Comparison of ENCODE assay signal across 19 cellular contexts in the genomic region with DNA sequence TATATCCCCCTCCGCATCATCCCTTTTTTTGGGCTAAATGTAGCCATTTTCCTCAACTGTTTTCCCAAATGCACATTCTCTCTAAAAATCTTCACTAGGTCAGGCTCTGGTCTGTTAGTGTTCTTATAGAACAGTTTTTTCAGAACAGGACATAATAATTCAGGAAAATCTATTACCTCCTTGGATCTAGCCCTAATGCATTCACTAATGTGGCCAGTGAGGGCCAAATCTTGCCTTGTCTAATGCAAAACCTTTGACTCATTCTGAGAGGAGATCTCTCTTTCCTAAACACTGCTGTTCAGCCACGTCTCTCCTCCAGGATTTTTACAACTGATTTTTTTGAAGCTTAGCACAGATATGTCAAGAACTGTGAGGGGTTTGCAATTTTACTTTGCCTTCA. TPM values are rescaled to one million over a fixed set of nuclear protein-coding genes. Genes with fewer than 3 reads are reported as not detected.
DNase-seq lines count a peak whose midpoint lies in the region; ATAC-seq and TF ChIP-seq lines count a peak whose summit lies in the region.
"Had no signal": no experiment of that assay in that cellular context is flagged by ENCODE, and none has a peak within 500 bp of the region (broad histone marks: within the 10 kb centered on the region; RNA-seq: fewer than 3 reads in every experiment).

No MANE protein-coding gene starts in this region.

- TF ChIP-seq CTCF in esophagus muscularis mucosa (IDR thresholded peaks at IDR 0.05) (no peak), osteocyte (IDR thresholded peaks at IDR 0.05) (no peak), type B pancreatic cell (conservative IDR thresholded peaks at IDR 0.05) (no peak), PC-9 (conservative IDR thresholded peaks at IDR 0.05) (no peak), body of pancreas (IDR thresholded peaks at IDR 0.05) (no peak)

- no peaks in the 10 kb centered on the region for H3K27me3 ChIP-seq in esophagus muscularis mucosa
- peaks cover 24% of the 10 kb centered on the region for H3K27me3 ChIP-seq in PC-9 (ENCODE audit: insufficient read depth, low read depth)
- H3K27me3 ChIP-seq in body of pancreas, result no peaks in the 10 kb centered on the region
- H3K27me3 ChIP-seq: neutrophil had no signal

- intact Hi-C loops in esophagus muscularis mucosa (cut with DNase I), result no loop called here
- intact Hi-C loops in PC-9 (cut with micrococcal nuclease; ENCODE audit: unreplicated experiment), result loop anchor here (5.0 kb wide), 1 partner anchor 223 kb away; no protein-coding TSS in a partner anchor
- intact Hi-C loops in body of pancreas (cut with DNase I), result no loop called here

- H3K9me3 Mint-ChIP-seq in osteocyte (ENCODE audit: unreplicated experiment) (no peaks in the 10 kb centered on the region), type B pancreatic cell (no peaks in the 10 kb centered on the region)
- H3K9me3 Mint-ChIP-seq: CD4-positive, alpha-beta T cell; stimulated activated naive CD8-positive, alpha-beta T cell treated with anti-CD3 and anti-CD28 coated beads, Interleukin-15, amount 100 ng/mL, for 72 hours; T-helper 1 cell treated with Interleukin-12 subunit alpha and Interleukin-12 subunit beta and Interleukin-4 antibody, amounts not matched to agents 30 μg/mL and 1 μg/mL, for 36 hours had no signal

- H3K27ac Mint-ChIP-seq in osteocyte (ENCODE audit: unreplicated experiment), result peak overlapping the region; percentile 91
- H3K27ac Mint-ChIP-seq in type B pancreatic cell, result peak overlapping the region; percentile 42
- H3K27ac Mint-ChIP-seq: CD4-positive, alpha-beta T cell; stimulated activated naive CD8-positive, alpha-beta T cell treated with anti-CD3 and anti-CD28 coated beads, Interleukin-15, amount 100 ng/mL, for 72 hours; T-helper 1 cell treated with Interleukin-12 subunit alpha and Interleukin-12 subunit beta and Interleukin-4 antibody, amounts not matched to agents 30 μg/mL and 1 μg/mL, for 36 hours had no signal

- H3K9me2 ChIP-seq in PC-9 (ENCODE audit: insufficient read depth), result no peaks in the 10 kb centered on the region

- BruUV-seq in PC-9 (replicated peaks; lab: Mats Ljungman, UMichigan), result no TSS peak

- ATAC-seq in body of pancreas, result no peak
- ATAC-seq in GM19395 (IDR thresholded peaks at IDR 0.05; ENCODE audit: unreplicated experiment), result no peak
- ATAC-seq: HepG2; stimulated activated naive CD8-positive, alpha-beta T cell treated with anti-CD3 and anti-CD28 coated beads, Interleukin-15, amount 100 ng/mL, for 72 hours had no signal

- H3K4me3 ChIP-seq in esophagus muscularis mucosa (no peak overlapping the region), PC-9 (no peak overlapping the region), body of pancreas (no peak overlapping the region)
- H3K4me3 ChIP-seq: psoas muscle, skin epidermis had no signal

- H3K4me1 Mint-ChIP-seq in osteocyte (ENCODE audit: unreplicated experiment) (peaks cover 52% of the 10 kb centered on the region), type B pancreatic cell (ENCODE audit: unreplicated experiment) (peaks cover 47% of the 10 kb centered on the region)
- H3K4me1 Mint-ChIP-seq: stimulated activated naive CD8-positive, alpha-beta T cell treated with anti-CD3 and anti-CD28 coated beads, Interleukin-15, amount 100 ng/mL, for 72 hours had no signal

- H3K9me3 ChIP-seq in esophagus muscularis mucosa (no peaks in the 10 kb centered on the region), PC-9 (ENCODE audit: insufficient read depth, low read depth) (no peaks in the 10 kb centered on the region), body of pancreas (no peaks in the 10 kb centered on the region)
- H3K9me3 ChIP-seq: neutrophil, psoas muscle had no signal

- H3K27ac ChIP-seq in angular gyrus (ENCODE audit: low read depth, low read length), result peak overlapping the region; percentile 71
- H3K27ac ChIP-seq in esophagus muscularis mucosa (replicated peaks in 1 of 4), result peak overlapping the region; percentile 80 to 88 (median 84)
- H3K27ac ChIP-seq in PC-9, result no peak overlapping the region
- H3K27ac ChIP-seq in body of pancreas, result no peak overlapping the region
- H3K27ac ChIP-seq: neutrophil, psoas muscle had no signal

- H3F3A ChIP-seq in PC-9 (ENCODE audit: insufficient read depth, low read depth), result no peaks in the 10 kb centered on the region

- H3K36me3 Mint-ChIP-seq in osteocyte (ENCODE audit: unreplicated experiment), result peaks cover 11% of the 10 kb centered on the region
- H3K36me3 Mint-ChIP-seq in type B pancreatic cell, result peaks cover 10% of the 10 kb centered on the region

- no peak for DNase-seq in esophagus muscularis mucosa (ENCODE audit: extremely low spot score)
- DNase-seq in osteocyte (ENCODE audit: extremely low spot score, unreplicated experiment), result peak; percentile 1
- no peak for DNase-seq in type B pancreatic cell (ENCODE audit: extremely low spot score, unreplicated experiment)
- DNase-seq in PC-9, result no peak
- no peak for DNase-seq in body of pancreas
- DNase-seq in erythroblast (lab: John Stamatoyannopoulos, UW), result no peak
- DNase-seq: activated CD4-positive, alpha-beta T cell treated with anti-CD3 and anti-CD28 coated beads, Interleukin-2, amount 50 U/mL, for 4 hours; activated naive CD4-positive, alpha-beta T cell treated with anti-CD3 and anti-CD28 coated beads, Interleukin-2, amount 50 U/mL, for 16 hours; CD4-positive, alpha-beta T cell; central memory CD4-positive, alpha-beta T cell; NCI-H2107; stimulated activated naive CD8-positive, alpha-beta T cell treated with anti-CD3 and anti-CD28 coated beads, Interleukin-15, amount 100 ng/mL, for 72 hours had no signal

- H3K4me2 ChIP-seq in PC-9, result no peak overlapping the region

- TF ChIP-seq POLR2A in esophagus muscularis mucosa (IDR thresholded peaks at IDR 0.05; ENCODE audit: low read depth) (no peak), body of pancreas (IDR thresholded peaks at IDR 0.05) (no peak), erythroblast (IDR thresholded peaks at IDR 0.05; ENCODE audit: low read length) (no peak)

- H3K4me3 Mint-ChIP-seq in osteocyte (ENCODE audit: unreplicated experiment) (no peak overlapping the region), type B pancreatic cell (no peak overlapping the region)
- H3K4me3 Mint-ChIP-seq: CD4-positive, alpha-beta T cell; stimulated activated naive CD8-positive, alpha-beta T cell treated with anti-CD3 and anti-CD28 coated beads, Interleukin-15, amount 100 ng/mL, for 72 hours; T-helper 1 cell treated with Interleukin-12 subunit alpha and Interleukin-12 subunit beta and Interleukin-4 antibody, amounts not matched to agents 30 μg/mL and 1 μg/mL, for 36 hours had no signal

- no peak overlapping the region for H2AFZ ChIP-seq in PC-9

- POLR2A ChIA-PET in PC-9 (lab: Charles Lee; ENCODE audit: unreplicated experiment), result no interaction called here

- H3K27me3 Mint-ChIP-seq in osteocyte (ENCODE audit: unreplicated experiment) (no peaks in the 10 kb centered on the region), type B pancreatic cell (no peaks in the 10 kb centered on the region)

- TF ChIP-seq EP300 in esophagus muscularis mucosa (IDR thresholded peaks at IDR 0.05), result no peak

- no peaks in the 10 kb centered on the region for H3K79me2 ChIP-seq in PC-9 (ENCODE audit: low read depth)

- H3K4me1 ChIP-seq in esophagus muscularis mucosa (peaks cover 13 to 56% (median 52%) of the 10 kb centered on the region in 4 donors), PC-9 (replicated peaks; ENCODE audit: insufficient read depth) (0 out of 2 replicates have a peak, but pooled peaks cover 3% of the 10 kb centered on the region), body of pancreas (no peaks in the 10 kb centered on the region)
- H3K4me1 ChIP-seq: psoas muscle had no signal

- CTCF ChIA-PET in PC-9 (lab: Charles Lee), result no interaction called here

- peaks cover 0 to 10% (median 4%) of the 10 kb centered on the region in 4 donors for H3K36me3 ChIP-seq in esophagus muscularis mucosa
- H3K36me3 ChIP-seq in PC-9 (ENCODE audit: low read depth), result no peaks in the 10 kb centered on the region
- no peaks in the 10 kb centered on the region for H3K36me3 ChIP-seq in body of pancreas (replicated peaks in 1 of 2; ENCODE audit: insufficient read depth in 1 of 2, low read depth in 2 of 2)
- H3K36me3 ChIP-seq: neutrophil had no signal

- WGBS in esophagus muscularis mucosa, result 81% methylated on average over 2 of the region's 2 CpGs
- 70 to 78% methylated on average over 2 of the region's 2 CpGs for WGBS in body of pancreas, 2 donors

- H4K20me1 ChIP-seq in PC-9 (ENCODE audit: insufficient read depth), result no peaks in the 10 kb centered on the region

RNA-seq across cellular contexts. Expression of a gene that starts 15.5 kb away (rescaled TPM):
- total RNA-seq in esophagus muscularis mucosa (10 to 100 TPM; 28.3 to 78.3 (median 59.2) TPM), osteocyte (84.8 and 86.9 TPM in 2 replicates), type B pancreatic cell (ENCODE audit: low replicate concordance) (29.2 and 57.4 TPM in 2 replicates), PC-9 (2021) (not detected in 2 replicates), body of pancreas (1 to 10 TPM; 4.4 to 4.6 TPM)

Comparison
In these comparisons a context has a peak if more than half of its experiments do, and no peak if none do; other contexts are left out.
1. H3K27ac ChIP-seq: peak in angular gyrus (single experiment) and esophagus muscularis mucosa (4 of 4); none in PC-9 (single experiment) and body of pancreas (0 of 4).